ENCODE assay signal across 19 cellular contexts in the genomic region with DNA sequence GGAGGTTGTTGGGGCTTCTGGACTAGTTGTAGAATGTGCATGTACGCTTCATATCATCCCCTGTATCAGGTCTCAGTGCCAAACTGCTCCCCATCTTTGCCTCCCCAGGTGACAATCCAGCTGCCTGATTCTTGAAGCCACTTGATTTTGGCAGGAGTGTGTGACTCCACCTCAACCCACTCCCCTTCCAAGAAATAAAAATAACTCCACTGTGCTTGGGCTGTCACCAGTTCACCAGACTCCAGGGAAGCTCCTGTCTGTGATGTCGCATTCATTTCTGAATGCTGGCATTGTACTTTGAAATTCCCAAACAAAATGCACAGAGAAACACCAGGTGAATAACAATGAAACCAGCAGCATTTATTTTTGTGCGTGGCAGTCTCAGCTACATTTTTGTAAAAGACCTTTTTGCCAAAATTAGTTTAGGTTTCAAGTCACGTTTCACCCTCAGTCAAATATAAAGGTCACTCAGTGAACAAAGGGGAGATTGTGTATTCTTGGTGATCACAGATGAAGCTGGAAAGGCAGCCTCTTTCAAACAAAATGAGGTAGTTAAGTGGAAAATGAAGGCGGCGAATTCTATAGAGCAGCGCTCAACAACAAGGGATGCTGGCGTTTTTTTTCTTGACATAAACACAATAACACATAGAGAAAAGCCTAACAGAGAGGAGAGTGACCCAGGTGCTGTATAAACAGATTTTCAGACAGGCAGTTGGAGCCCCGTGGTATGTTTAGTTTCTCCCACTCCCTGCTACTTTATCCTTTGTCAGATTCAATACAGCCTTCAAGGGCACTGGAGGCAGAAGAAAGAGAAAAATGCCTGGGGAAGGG.
DNase-seq lines count a peak whose midpoint lies in the region; ATAC-seq and TF ChIP-seq lines count a peak whose summit lies in the region.
"Had no signal": no experiment of that assay in that cellular context is flagged by ENCODE, and none has a peak within 500 bp of the region (broad histone marks: within the 10 kb centered on the region; RNA-seq: fewer than 3 reads in every experiment).

No MANE protein-coding gene starts in this region.

- no peaks in the 10 kb centered on the region for H3K36me3 ChIP-seq in cardiac muscle cell
- H3K36me3 ChIP-seq in MG63, result no peaks in the 10 kb centered on the region
- H3K36me3 ChIP-seq: esophagus muscularis mucosa, uterus had no signal

- intact Hi-C loops in right cardiac atrium (cut with DNase I), result no loop called here

- H3K27me3 ChIP-seq in cardiac muscle cell (no peaks in the 10 kb centered on the region), right cardiac atrium (ENCODE audit: control insufficient read depth, insufficient read depth) (no peaks in the 10 kb centered on the region), MG63 (no peaks in the 10 kb centered on the region)
- H3K27me3 ChIP-seq: esophagus muscularis mucosa had no signal

- no peak for TF ChIP-seq CTCF in cardiac muscle cell (IDR thresholded peaks at IDR 0.05; ENCODE audit: low read depth, low read length)

- H3K4me1 ChIP-seq in cardiac muscle cell (ENCODE audit: low read depth) (peaks cover 10% of the 10 kb centered on the region), right cardiac atrium (ENCODE audit: control insufficient read depth, insufficient read depth, low read length) (no peaks in the 10 kb centered on the region)
- H3K4me1 ChIP-seq: esophagus muscularis mucosa, uterus had no signal

- no peak for ATAC-seq in right cardiac atrium
- ATAC-seq: activated naive CD8-positive, alpha-beta T cell treated with anti-CD3 and anti-CD28 coated beads, Interleukin-2, amount 50 U/mL, for 24 hours; natural killer cell had no signal

- H3K9me3 ChIP-seq in cardiac muscle cell (ENCODE audit: low read depth) (no peaks in the 10 kb centered on the region), right cardiac atrium (ENCODE audit: control insufficient read depth, low read length) (no peaks in the 10 kb centered on the region), MG63 (no peaks in the 10 kb centered on the region)
- H3K9me3 ChIP-seq: esophagus muscularis mucosa, uterus had no signal

- CTCF ChIA-PET in HEK293T (lab: Yijun Ruan, JAX), result no interaction called here

- DNase-seq in cardiac muscle cell (ENCODE audit: low read depth in 1 of 2, low spot score in 1 of 2) (peak in 1 of 2 donors; percentile 29), right cardiac atrium (no peak), astrocyte of the hippocampus (ENCODE audit: low read depth, low spot score) (peak; percentile 21), medulla oblongata (ENCODE audit: extremely low spot score) (peak; percentile 81), DMS53 (lab: John Stamatoyannopoulos, UW) (no peak), HEK293T (ENCODE audit: extremely low spot score) (no peak), NCI-H2029 treated with DMSO at 0.1 percent for 48 hours (lab: John Stamatoyannopoulos, UW) (no peak), MG63 (no peak)
- DNase-seq: activated CD4-positive, alpha-beta T cell treated with anti-CD3 and anti-CD28 coated beads, Interleukin-2, amount 10 ng/mL, durations not matched to agents 24 days and 14 days; activated naive CD8-positive, alpha-beta T cell treated with anti-CD3 and anti-CD28 coated beads, Interleukin-2, amount 50 U/mL, for 24 hours; activated T-cell treated with anti-CD3 and anti-CD28 coated beads, Interleukin-2, amount 50 U/mL, for 24 hours; Calu3; GOT3; natural killer cell; SIG-M5; stimulated activated CD4-positive, alpha-beta T cell treated with anti-CD3 and anti-CD28 coated beads, Interleukin-4, amount 100 ng/mL, for 4 hours; T-helper 9 cell; uterus had no signal

- H3K27ac ChIP-seq in cardiac muscle cell, result peak overlapping the region; percentile 83
- H3K27ac ChIP-seq in right cardiac atrium (ENCODE audit: low read length), result no peak overlapping the region
- H3K27ac ChIP-seq: esophagus muscularis mucosa, uterus had no signal

- H3K4me3 ChIP-seq in cardiac muscle cell (no peak overlapping the region), right cardiac atrium (ENCODE audit: low read length) (no peak overlapping the region), MG63 (no peak overlapping the region)
- H3K4me3 ChIP-seq: esophagus muscularis mucosa, uterus had no signal

- WGBS in right cardiac atrium, result 54% methylated on average over 9 of the region's 9 CpGs

- POLR2A ChIA-PET in HEK293T (lab: Yijun Ruan, JAX), result no interaction called here

TF ChIP-seq in HEK293T, 16 proteins besides CTCF, POLR2A, EP300 and RAD21:
- no peak for TF ChIP-seq BHLHE40 (IDR thresholded peaks at IDR 0.05; ENCODE audit: borderline replicate concordance)
- no peak for TF ChIP-seq L3MBTL2 (conservative IDR thresholded peaks at IDR 0.05)
- TF ChIP-seq NFRKB (IDR thresholded peaks at IDR 0.05), result no peak
- no peak for TF ChIP-seq ZNF384 (IDR thresholded peaks at IDR 0.05)
- no peak for TF ChIP-seq FOXK2 (IDR thresholded peaks at IDR 0.05)
- no peak for TF ChIP-seq SP1 (IDR thresholded peaks at IDR 0.05)
- no peak for TF ChIP-seq CTBP1 (IDR thresholded peaks at IDR 0.05; ENCODE audit: borderline replicate concordance)
- TF ChIP-seq ELF4 (IDR thresholded peaks at IDR 0.05), result no peak
- TF ChIP-seq HDGF (IDR thresholded peaks at IDR 0.05; ENCODE audit: borderline replicate concordance), result no peak
- TF ChIP-seq TARDBP (IDR thresholded peaks at IDR 0.05), result no peak
- TF ChIP-seq, protein P1, sequence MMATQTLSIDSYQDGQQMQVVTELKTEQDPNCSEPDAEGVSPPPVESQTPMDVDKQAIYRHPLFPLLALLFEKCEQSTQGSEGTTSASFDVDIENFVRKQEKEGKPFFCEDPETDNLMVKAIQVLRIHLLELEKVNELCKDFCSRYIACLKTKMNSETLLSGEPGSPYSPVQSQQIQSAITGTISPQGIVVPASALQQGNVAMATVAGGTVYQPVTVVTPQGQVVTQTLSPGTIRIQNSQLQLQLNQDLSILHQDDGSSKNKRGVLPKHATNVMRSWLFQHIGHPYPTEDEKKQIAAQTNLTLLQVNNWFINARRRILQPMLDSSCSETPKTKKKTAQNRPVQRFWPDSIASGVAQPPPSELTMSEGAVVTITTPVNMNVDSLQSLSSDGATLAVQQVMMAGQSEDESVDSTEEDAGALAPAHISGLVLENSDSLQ (IDR thresholded peaks at IDR 0.05), result no peak
- TF ChIP-seq LEF1 (IDR thresholded peaks at IDR 0.05; ENCODE audit: borderline replicate concordance), result no peak
- TF ChIP-seq FOXM1 (IDR thresholded peaks at IDR 0.05; ENCODE audit: borderline replicate concordance), result no peak

Comparison
In these comparisons a context has a peak if more than half of its experiments do, and no peak if none do; other contexts are left out.
1. DNase-seq: peak in astrocyte of the hippocampus (single experiment) and medulla oblongata (single experiment); none in right cardiac atrium (0 of 3), DMS53 (single experiment), HEK293T (single experiment), NCI-H2029 treated with DMSO at 0.1 percent for 48 hours (single experiment) and MG63 (single experiment).